Comparison of ENCODE assay signal across 8 cellular contexts in genomic region chr5:64147849-64148441, GRCh38. TPM values are rescaled to one million over a fixed set of nuclear protein-coding genes. Genes with fewer than 3 reads are reported as not detected.
DNase-seq lines count a peak whose midpoint lies in the region; ATAC-seq and TF ChIP-seq lines count a peak whose summit lies in the region.

No MANE protein-coding gene starts in this region.

- H3K27ac ChIP-seq in gastroesophageal sphincter, result no peak overlapping the region

- TF ChIP-seq EP300 in gastroesophageal sphincter (IDR thresholded peaks at IDR 0.05), result no peak

- H3K4me1 Mint-ChIP-seq in activated naive CD4-positive, alpha-beta T cell treated with anti-CD3 and anti-CD28 coated beads for 36 hours (ENCODE audit: low read depth), result no peaks in the 10 kb centered on the region

- no peak overlapping the region for H3K4me3 Mint-ChIP-seq in activated naive CD4-positive, alpha-beta T cell treated with anti-CD3 and anti-CD28 coated beads for 36 hours

- H3K36me3 Mint-ChIP-seq in activated naive CD4-positive, alpha-beta T cell treated with anti-CD3 and anti-CD28 coated beads for 36 hours (ENCODE audit: low read depth), result no peaks in the 10 kb centered on the region

- H3K9me3 Mint-ChIP-seq in activated naive CD4-positive, alpha-beta T cell treated with anti-CD3 and anti-CD28 coated beads for 36 hours, result no peaks in the 10 kb centered on the region

- H3K27me3 Mint-ChIP-seq in activated naive CD4-positive, alpha-beta T cell treated with anti-CD3 and anti-CD28 coated beads for 36 hours (ENCODE audit: low read depth), result no peaks in the 10 kb centered on the region

- peak; percentile 14 for DNase-seq in activated naive CD4-positive, alpha-beta T cell treated with anti-CD3 and anti-CD28 coated beads for 36 hours
- DNase-seq in activated naive CD4-positive, alpha-beta T cell treated with Interleukin-2 at 50 U/mL for 16 hours, result no peak
- DNase-seq in HPDE6-E6E7 (ENCODE audit: extremely low spot score) (peak; percentile 29), pons (ENCODE audit: low spot score) (peak; percentile 58)

- peak; percentile 63 to 79 (median 74) for TF ChIP-seq CTCF in gastroesophageal sphincter (IDR thresholded peaks at IDR 0.05)

- H3K27ac Mint-ChIP-seq in activated naive CD4-positive, alpha-beta T cell treated with anti-CD3 and anti-CD28 coated beads for 36 hours, result no peak overlapping the region

- peak; percentile 76 for ATAC-seq in SK-N-SH treated with all-trans-retinoic acid at 6 μM for 48 hours
- ATAC-seq in gastroesophageal sphincter, result peak; percentile 45
- ATAC-seq in HG02840 (IDR thresholded peaks at IDR 0.05; ENCODE audit: low FRiP score, unreplicated experiment), result no peak
- no peak for ATAC-seq in GM21423 (IDR thresholded peaks at IDR 0.05; ENCODE audit: unreplicated experiment)

- no peaks in the 10 kb centered on the region for H3K36me3 ChIP-seq in gastroesophageal sphincter

- H3K9me3 ChIP-seq in gastroesophageal sphincter, result peaks cover 0 to under 1% (median 0%) of the 10 kb centered on the region in 3 donors

- peaks cover 0 to 36% (median 6%) of the 10 kb centered on the region in 3 donors for H3K4me1 ChIP-seq in gastroesophageal sphincter

- TF ChIP-seq POLR2A in gastroesophageal sphincter (IDR thresholded peaks at IDR 0.05), result no peak

- intact Hi-C loops in activated naive CD4-positive, alpha-beta T cell treated with anti-CD3 and anti-CD28 coated beads for 36 hours (cut with micrococcal nuclease), result loop anchor here (2.0 kb wide), 1 partner anchor 465 kb away; no protein-coding TSS in a partner anchor

- WGBS in gastroesophageal sphincter (ENCODE audit: low coverage in 1 of 2), 2 donors, result 8 to 11% methylated on average over 6 to 7 of the region's 7 CpGs

- CTCF ChIA-PET in activated naive CD4-positive, alpha-beta T cell treated with anti-CD3 and anti-CD28 coated beads for 36 hours (lab: Charles Lee), result interaction anchor here (0.8 to 1.0 kb wide), 2 partner anchors 9 to 81 kb away, joined by 3 to 4 read pairs; no protein-coding TSS in a partner anchor

- H3K4me3 ChIP-seq in gastroesophageal sphincter, result no peak overlapping the region

- no peaks in the 10 kb centered on the region for H3K27me3 ChIP-seq in gastroesophageal sphincter

TF ChIP-seq in SK-N-SH treated with all-trans-retinoic acid at 6 μM for 48 hours, 23 proteins besides CTCF, POLR2A, EP300 and RAD21:
- TF ChIP-seq CSRNP3 (CRISPR knock-in tag; IDR thresholded peaks at IDR 0.05) (no peak), TCF4 (CRISPR knock-in tag; IDR thresholded peaks at IDR 0.05; ENCODE audit: borderline replicate concordance) (no peak)

RNA-seq across cellular contexts. Expression of gene RNF180, which starts 17.7 kb away (rescaled TPM):
- total RNA-seq in activated naive CD4-positive, alpha-beta T cell treated with anti-CD3 and anti-CD28 coated beads for 36 hours, result not detected
- total RNA-seq in gastroesophageal sphincter, result 10 to 100 TPM; 22.0 to 41.6 (median 25.3) TPM

Comparison
In these comparisons a context has a peak if more than half of its experiments do, and no peak if none do; other contexts are left out.
1. ATAC-seq: peak in SK-N-SH treated with all-trans-retinoic acid at 6 μM for 48 hours (single experiment) and gastroesophageal sphincter (single experiment); none in HG02840 (single experiment) and GM21423 (single experiment).
2. RNA of gene RNF180, which starts 17.7 kb away (total RNA-seq): 22.0 to 41.6 TPM in gastroesophageal sphincter; not detected in activated naive CD4-positive, alpha-beta T cell treated with anti-CD3 and anti-CD28 coated beads for 36 hours; every median in the first group is over 10 times any median in the second.